Comparison of ENCODE assay signal across 14 cellular contexts in genomic region chr18:12149431-12149830, GRCh38. TPM values are rescaled to one million over a fixed set of nuclear protein-coding genes. Genes with fewer than 3 reads are reported as not detected.
"Had no signal": no experiment of that assay in that cellular context is flagged by ENCODE, and none has a peak within 500 bp of the region (broad histone marks: within the 10 kb centered on the region; RNA-seq: fewer than 3 reads in every experiment).

No MANE protein-coding gene starts in this region.

RNA-seq across cellular contexts. Expression of gene ANKRD62, which starts 55.8 kb away (rescaled TPM):
- total RNA-seq: kidney, left ventricle myocardium inferior, lower leg skin, mesothelial cell of epicardium, mononuclear cell, natural killer cell, osteocyte, psoas muscle, skeletal muscle tissue, smooth muscle cell, temporal lobe, tibial nerve, ureter had no signal
- polyA plus RNA-seq: psoas muscle, smooth muscle cell, thymus had no signal
